ENCODE assay signal across 16 cellular contexts in genomic region chr7:44375926-44376342, GRCh38. TPM values are rescaled to one million over a fixed set of nuclear protein-coding genes. Genes with fewer than 3 reads are reported as not detected.
"Had no signal": no experiment of that assay in that cellular context is flagged by ENCODE, and none has a peak within 500 bp of the region (broad histone marks: within the 10 kb centered on the region; RNA-seq: fewer than 3 reads in every experiment).

No MANE protein-coding gene starts in this region.

- ATAC-seq: body of pancreas, T-cell had no signal

- H3K36me3 Mint-ChIP-seq: activated naive CD8-positive, alpha-beta T cell; T-cell had no signal

- DNase-seq: activated CD4-positive, alpha-beta memory T cell treated with anti-CD3 and anti-CD28 coated beads, Interleukin-2, amount 10 ng/mL, durations not matched to agents 7 days and 5 days; activated CD4-positive, CD25-positive, alpha-beta regulatory T cell treated with anti-CD3 and anti-CD28 coated beads, Interleukin-2, amount 50 U/mL, for 72 hours; activated effector memory CD4-positive, alpha-beta T cell treated with anti-CD3 and anti-CD28 coated beads, Interleukin-2, amount 50 U/mL, for 16 hours; amniotic stem cell; central memory CD4-positive, alpha-beta T cell; esophagus squamous epithelium; kidney glomerular epithelial cell; lower lobe of right lung; retina; stimulated activated CD4-positive, alpha-beta T cell treated with anti-CD3 and anti-CD28 coated beads, Interleukin-2, amount 100 ng/mL, for 48 hours; T-cell; T-helper 9 cell; transverse colon had no signal

- H3K4me3 Mint-ChIP-seq: activated CD4-positive, alpha-beta memory T cell treated with anti-CD3 and anti-CD28 coated beads, Interleukin-2, amount 10 ng/mL, durations not matched to agents 7 days and 5 days; activated naive CD8-positive, alpha-beta T cell; T-cell had no signal

- H3K9me3 Mint-ChIP-seq: activated CD4-positive, alpha-beta memory T cell treated with anti-CD3 and anti-CD28 coated beads, Interleukin-2, amount 10 ng/mL, durations not matched to agents 7 days and 5 days; T-cell had no signal

- H3K27me3 Mint-ChIP-seq: activated naive CD8-positive, alpha-beta T cell had no signal

- H3K27ac Mint-ChIP-seq: activated CD4-positive, alpha-beta memory T cell treated with anti-CD3 and anti-CD28 coated beads, Interleukin-2, amount 10 ng/mL, durations not matched to agents 7 days and 5 days; activated naive CD8-positive, alpha-beta T cell; T-cell had no signal

- H3K4me1 Mint-ChIP-seq: activated CD4-positive, alpha-beta memory T cell treated with anti-CD3 and anti-CD28 coated beads, Interleukin-2, amount 10 ng/mL, durations not matched to agents 7 days and 5 days had no signal

RNA-seq across cellular contexts. Expression of gene CAMK2B, which starts 50.5 kb away (rescaled TPM):
- total RNA-seq: fibroblast of villous mesenchyme had no signal
